In the genomic region with DNA sequence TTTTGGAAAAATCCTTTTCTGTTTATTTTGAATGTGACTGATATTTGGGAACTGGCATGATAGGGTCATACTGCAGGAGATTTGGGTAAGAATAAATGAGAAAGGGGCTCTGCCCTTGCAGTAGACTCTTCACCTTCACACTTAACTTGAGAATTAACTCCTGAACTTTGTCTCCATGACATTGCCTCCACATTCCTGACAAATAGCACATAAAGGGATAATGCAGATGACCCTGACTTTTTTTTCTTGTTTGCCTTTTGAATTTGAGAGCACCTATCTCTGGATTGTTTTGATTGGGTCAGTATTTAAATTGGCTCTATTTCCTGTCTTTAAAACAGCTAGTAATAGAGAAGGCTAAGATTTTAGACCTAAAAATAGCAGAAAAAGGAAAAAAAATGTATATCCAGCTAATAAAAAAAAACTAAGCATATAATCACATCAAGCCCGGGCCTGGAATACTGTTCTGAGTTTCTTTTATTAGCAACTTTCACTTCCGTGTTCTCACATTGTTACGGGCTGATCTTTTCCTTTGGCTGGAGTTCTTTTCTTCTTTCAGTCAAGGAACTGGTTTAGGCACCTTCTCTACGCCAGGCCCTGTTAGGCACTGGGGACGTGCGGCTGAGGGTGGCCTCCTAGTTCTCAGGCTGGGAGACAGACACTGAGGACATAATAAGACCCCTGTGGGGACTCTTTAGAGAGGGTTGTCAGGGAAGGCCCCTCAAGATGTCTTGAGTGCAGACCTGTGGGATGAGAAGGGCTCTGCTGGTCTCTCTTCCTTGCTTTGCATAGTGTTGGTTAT, we compare ENCODE assay signal across 11 cellular contexts. TPM values are rescaled to one million over a fixed set of nuclear protein-coding genes. Genes with fewer than 3 reads are reported as not detected.
A peak's percentile ranks its signal among the peaks of the same experiment; 100 is the strongest.
DNase-seq lines count a peak whose midpoint lies in the region; ATAC-seq and TF ChIP-seq lines count a peak whose summit lies in the region.
"Had no signal": no experiment of that assay in that cellular context is flagged by ENCODE, and none has a peak within 500 bp of the region (broad histone marks: within the 10 kb centered on the region; RNA-seq: fewer than 3 reads in every experiment).

No MANE protein-coding gene starts in this region.

- no peaks in the 10 kb centered on the region for H3K79me2 ChIP-seq in MM.1S (ENCODE audit: low read length)

- H3K4me1 ChIP-seq in liver (ENCODE audit: control insufficient read depth in 4 of 4, insufficient read depth in 4 of 4, low read length in 3 of 4) (peaks cover 0 to 13% (median 5%) of the 10 kb centered on the region in 4 donors), skeletal muscle tissue (ENCODE audit: control insufficient read depth in 3 of 3, insufficient read depth in 3 of 3, low read length in 3 of 3) (peaks cover 2 to 6% (median 4%) of the 10 kb centered on the region in 3 donors), MM.1S (ENCODE audit: low read length) (no peaks in the 10 kb centered on the region)

- no peaks in the 10 kb centered on the region for H3K36me3 ChIP-seq in liver (ENCODE audit: control insufficient read depth in 4 of 4, insufficient read depth in 3 of 4, low read depth in 1 of 4, low read length in 3 of 4)
- H3K36me3 ChIP-seq in skeletal muscle tissue (ENCODE audit: control insufficient read depth in 3 of 3, insufficient read depth in 3 of 3, low read length in 3 of 3) = no peaks in the 10 kb centered on the region
- no peaks in the 10 kb centered on the region for H3K36me3 ChIP-seq in MM.1S (replicated peaks; ENCODE audit: insufficient read depth, low read length)

- ATAC-seq in GM18498 (IDR thresholded peaks at IDR 0.05; ENCODE audit: unreplicated experiment) (no peak), GM18868 (IDR thresholded peaks at IDR 0.05; ENCODE audit: unreplicated experiment) (no peak)

- no peaks in the 10 kb centered on the region for H3K9me2 ChIP-seq in MM.1S (replicated peaks; ENCODE audit: insufficient read depth, low read length)

- no peaks in the 10 kb centered on the region for H3K9me3 ChIP-seq in liver (ENCODE audit: control insufficient read depth in 4 of 4, low read length in 3 of 4)
- H3K9me3 ChIP-seq in skeletal muscle tissue (ENCODE audit: control insufficient read depth in 3 of 3, low read length in 3 of 3) = no peaks in the 10 kb centered on the region
- H3K9me3 ChIP-seq in MM.1S (replicated peaks; ENCODE audit: insufficient read depth, low read length) = no peaks in the 10 kb centered on the region

- H3K27ac ChIP-seq in liver (ENCODE audit: low read depth in 1 of 2, low read length in 2 of 2) (peak overlapping the region; percentile 29 to 38), skeletal muscle tissue (ENCODE audit: low read depth, low read length) (peak overlapping the region; percentile 47), MM.1S (ENCODE audit: low read length) (no peak overlapping the region)

- H3K9ac ChIP-seq in liver (ENCODE audit: low read depth in 1 of 2, low read length in 2 of 2) (no peak overlapping the region), skeletal muscle tissue (ENCODE audit: low read depth in 1 of 3, low read length in 3 of 3) (peak overlapping the region; percentile 23 to 43 (median 34)), MM.1S (ENCODE audit: low read length) (no peak overlapping the region)

- H3K4me3 ChIP-seq in liver (ENCODE audit: low read depth in 1 of 3, low read length in 3 of 3) (no peak overlapping the region), skeletal muscle tissue (ENCODE audit: low read length in 3 of 3) (peak overlapping the region in 1 of 3 donors; percentile 31), MM.1S (ENCODE audit: low read length) (no peak overlapping the region)

- no peak overlapping the region for H2AFZ ChIP-seq in MM.1S (ENCODE audit: low read length)

- no peaks in the 10 kb centered on the region for H4K20me1 ChIP-seq in MM.1S (ENCODE audit: insufficient read depth, low read length)

- no peak for TF ChIP-seq CTCF in liver (IDR thresholded peaks at IDR 0.05; ENCODE audit: low read depth, low read length, missing input control)
- TF ChIP-seq CTCF in MM.1S (IDR thresholded peaks at IDR 0.05; ENCODE audit: low read length) = no peak

- no peak for TF ChIP-seq RAD21 in liver (IDR thresholded peaks at IDR 0.05)

- H3K4me2 ChIP-seq in MM.1S (ENCODE audit: low read depth, low read length) = no peak overlapping the region

- WGBS in liver = 30% methylated on average over 6 of the region's 6 CpGs

- H3F3A ChIP-seq in MM.1S (ENCODE audit: insufficient read depth, low read length) = no peaks in the 10 kb centered on the region

- H3K27me3 ChIP-seq in liver (ENCODE audit: control insufficient read depth in 4 of 4, insufficient read depth in 4 of 4, low read length in 3 of 4) = no peaks in the 10 kb centered on the region
- H3K27me3 ChIP-seq in skeletal muscle tissue (ENCODE audit: control insufficient read depth in 3 of 3, insufficient read depth in 3 of 3, low read length in 3 of 3) = no peaks in the 10 kb centered on the region
- no peaks in the 10 kb centered on the region for H3K27me3 ChIP-seq in MM.1S (replicated peaks; ENCODE audit: insufficient read depth, low read length)

- DNase-seq in HCEC 1CT (peak; percentile 11), cerebellar cortex (ENCODE audit: low spot score) (peak; percentile 65), MM.1S (no peak)
- DNase-seq in stimulated activated CD4-positive, alpha-beta T cell treated with anti-CD3 and anti-CD28 coated beads, Interleukin-15, amount 100 ng/mL, for 24 hours = no peak
- DNase-seq: activated CD4-positive, alpha-beta T cell treated with anti-CD3 and anti-CD28 coated beads, Interleukin-2, amount 10 ng/mL, durations not matched to agents 7 days and 5 days; NCI-H187 treated with DMSO at 0.1 percent for 48 hours; stimulated activated CD4-positive, alpha-beta T cell treated with anti-CD3 and anti-CD28 coated beads, Interleukin-4, amount 100 ng/mL, for 1 hour had no signal

TF ChIP-seq in liver, 16 proteins besides CTCF, POLR2A, EP300 and RAD21:
- no peak for TF ChIP-seq FOXA1 (IDR thresholded peaks at IDR 0.05)
- TF ChIP-seq TAF1 (conservative IDR thresholded peaks at IDR 0.05) = no peak
- TF ChIP-seq HNF4G (IDR thresholded peaks at IDR 0.05) = no peak
- TF ChIP-seq RXRA (IDR thresholded peaks at IDR 0.05) = no peak
- TF ChIP-seq, protein P1, sequence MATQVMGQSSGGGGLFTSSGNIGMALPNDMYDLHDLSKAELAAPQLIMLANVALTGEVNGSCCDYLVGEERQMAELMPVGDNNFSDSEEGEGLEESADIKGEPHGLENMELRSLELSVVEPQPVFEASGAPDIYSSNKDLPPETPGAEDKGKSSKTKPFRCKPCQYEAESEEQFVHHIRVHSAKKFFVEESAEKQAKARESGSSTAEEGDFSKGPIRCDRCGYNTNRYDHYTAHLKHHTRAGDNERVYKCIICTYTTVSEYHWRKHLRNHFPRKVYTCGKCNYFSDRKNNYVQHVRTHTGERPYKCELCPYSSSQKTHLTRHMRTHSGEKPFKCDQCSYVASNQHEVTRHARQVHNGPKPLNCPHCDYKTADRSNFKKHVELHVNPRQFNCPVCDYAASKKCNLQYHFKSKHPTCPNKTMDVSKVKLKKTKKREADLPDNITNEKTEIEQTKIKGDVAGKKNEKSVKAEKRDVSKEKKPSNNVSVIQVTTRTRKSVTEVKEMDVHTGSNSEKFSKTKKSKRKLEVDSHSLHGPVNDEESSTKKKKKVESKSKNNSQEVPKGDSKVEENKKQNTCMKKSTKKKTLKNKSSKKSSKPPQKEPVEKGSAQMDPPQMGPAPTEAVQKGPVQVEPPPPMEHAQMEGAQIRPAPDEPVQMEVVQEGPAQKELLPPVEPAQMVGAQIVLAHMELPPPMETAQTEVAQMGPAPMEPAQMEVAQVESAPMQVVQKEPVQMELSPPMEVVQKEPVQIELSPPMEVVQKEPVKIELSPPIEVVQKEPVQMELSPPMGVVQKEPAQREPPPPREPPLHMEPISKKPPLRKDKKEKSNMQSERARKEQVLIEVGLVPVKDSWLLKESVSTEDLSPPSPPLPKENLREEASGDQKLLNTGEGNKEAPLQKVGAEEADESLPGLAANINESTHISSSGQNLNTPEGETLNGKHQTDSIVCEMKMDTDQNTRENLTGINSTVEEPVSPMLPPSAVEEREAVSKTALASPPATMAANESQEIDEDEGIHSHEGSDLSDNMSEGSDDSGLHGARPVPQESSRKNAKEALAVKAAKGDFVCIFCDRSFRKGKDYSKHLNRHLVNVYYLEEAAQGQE (IDR thresholded peaks at IDR 0.05) = no peak
- TF ChIP-seq, protein P2, sequence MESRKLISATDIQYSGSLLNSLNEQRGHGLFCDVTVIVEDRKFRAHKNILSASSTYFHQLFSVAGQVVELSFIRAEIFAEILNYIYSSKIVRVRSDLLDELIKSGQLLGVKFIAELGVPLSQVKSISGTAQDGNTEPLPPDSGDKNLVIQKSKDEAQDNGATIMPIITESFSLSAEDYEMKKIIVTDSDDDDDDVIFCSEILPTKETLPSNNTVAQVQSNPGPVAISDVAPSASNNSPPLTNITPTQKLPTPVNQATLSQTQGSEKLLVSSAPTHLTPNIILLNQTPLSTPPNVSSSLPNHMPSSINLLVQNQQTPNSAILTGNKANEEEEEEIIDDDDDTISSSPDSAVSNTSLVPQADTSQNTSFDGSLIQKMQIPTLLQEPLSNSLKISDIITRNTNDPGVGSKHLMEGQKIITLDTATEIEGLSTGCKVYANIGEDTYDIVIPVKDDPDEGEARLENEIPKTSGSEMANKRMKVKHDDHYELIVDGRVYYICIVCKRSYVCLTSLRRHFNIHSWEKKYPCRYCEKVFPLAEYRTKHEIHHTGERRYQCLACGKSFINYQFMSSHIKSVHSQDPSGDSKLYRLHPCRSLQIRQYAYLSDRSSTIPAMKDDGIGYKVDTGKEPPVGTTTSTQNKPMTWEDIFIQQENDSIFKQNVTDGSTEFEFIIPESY (IDR thresholded peaks at IDR 0.05) = no peak
- TF ChIP-seq, protein P3, sequence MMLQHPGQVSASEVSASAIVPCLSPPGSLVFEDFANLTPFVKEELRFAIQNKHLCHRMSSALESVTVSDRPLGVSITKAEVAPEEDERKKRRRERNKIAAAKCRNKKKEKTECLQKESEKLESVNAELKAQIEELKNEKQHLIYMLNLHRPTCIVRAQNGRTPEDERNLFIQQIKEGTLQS (IDR thresholded peaks at IDR 0.05) = no peak
- no peak for TF ChIP-seq SP1 (IDR thresholded peaks at IDR 0.05)
- TF ChIP-seq YY1 (IDR thresholded peaks at IDR 0.05) = no peak
- no peak for TF ChIP-seq FOXA2 (IDR thresholded peaks at IDR 0.05)
- no peak for TF ChIP-seq EGR1 (IDR thresholded peaks at IDR 0.05; ENCODE audit: low read depth in 2 of 2)
- no peak for TF ChIP-seq HNF4A (conservative IDR thresholded peaks at IDR 0.05)
- no peak for TF ChIP-seq JUND (IDR thresholded peaks at IDR 0.05)
- TF ChIP-seq NR2F2 (IDR thresholded peaks at IDR 0.05) = no peak
- no peak for TF ChIP-seq GABPA (IDR thresholded peaks at IDR 0.05 in 1 of 2, conservative IDR thresholded peaks at IDR 0.05 in 1 of 2)
- no peak for TF ChIP-seq MAX (IDR thresholded peaks at IDR 0.05)

RNA-seq across cellular contexts. Expression of gene GNPNAT1, which starts 53.1 kb away (rescaled TPM):
- total RNA-seq in liver (10 to 100 TPM; 25.1 to 50.9 TPM), skeletal muscle tissue (7.8 TPM)
- polyA plus RNA-seq in liver = 10 to 100 TPM; 24.9 to 29.4 TPM

Comparison
In these comparisons a context has a peak if more than half of its experiments do, and no peak if none do; other contexts are left out.
1. DNase-seq: peak in HCEC 1CT (single experiment) and cerebellar cortex (single experiment); none in MM.1S (single experiment) and stimulated activated CD4-positive, alpha-beta T cell treated with anti-CD3 and anti-CD28 coated beads, Interleukin-15, amount 100 ng/mL, for 24 hours (single experiment).
2. H3K9ac ChIP-seq: peak in skeletal muscle tissue (3 of 3); none in liver (0 of 2) and MM.1S (single experiment).